Comparison of ENCODE assay signal across 23 cellular contexts in genomic region chr22:46360891-46361290, GRCh38.
"Had no signal": no experiment of that assay in that cellular context is flagged by ENCODE, and none has a peak within 500 bp of the region (broad histone marks: within the 10 kb centered on the region; RNA-seq: fewer than 3 reads in every experiment).

No MANE protein-coding gene starts in this region.

- H3K27ac ChIP-seq: KMS-11 had no signal

- DNase-seq: activated CD4-positive, alpha-beta T cell treated with anti-CD3 and anti-CD28 coated beads for 48 hours; activated CD4-positive, alpha-beta T cell treated with anti-CD3 and anti-CD28 coated beads, Interleukin-2, amount 50 U/mL, for 4 hours; activated CD4-positive, CD25-positive, alpha-beta regulatory T cell treated with anti-CD3 and anti-CD28 coated beads, Interleukin-2, amount 50 U/mL, for 72 hours; activated CD8-positive, alpha-beta memory T cell treated with anti-CD3 and anti-CD28 coated beads, Interleukin-2, amount 50 U/mL, for 48 hours; activated CD8-positive, alpha-beta T cell treated with anti-CD3 and anti-CD28 coated beads, Interleukin-2, amount 10 ng/mL, durations not matched to agents 7 days and 5 days; activated naive CD8-positive, alpha-beta T cell treated with anti-CD3 and anti-CD28 coated beads for 36 hours; activated T-cell treated with anti-CD3 and anti-CD28 coated beads, Interleukin-2, amount 50 U/mL, for 1 hour; anterior cingulate cortex; central memory CD4-positive, alpha-beta T cell; MV-4-11; NCI-H1092 treated with DMSO at 0.1 percent for 48 hours; NCI-H1436; NCI-H1694 treated with DMSO at 0.1 percent for 48 hours; NCI-H2081; NCI-H510A treated with DMSO at 0.1 percent for 48 hours; NK-92 treated with Interleukin-12 subunit alpha and Interleukin-12 subunit beta, amount 100 ng/mL, for 24 hours; OCI-M1; SHP77 treated with DMSO at 0.1 percent for 48 hours; T-helper 17 cell; T-helper 9 cell had no signal

- H3K9ac ChIP-seq: KMS-11 had no signal

- ATAC-seq: activated CD8-positive, alpha-beta T cell treated with anti-CD3 and anti-CD28 coated beads, Interleukin-2, amount 10 ng/mL, durations not matched to agents 7 days and 5 days; Panc1; T-helper 17 cell; WTC11 had no signal
